Comparison of ENCODE assay signal across 9 cellular contexts in the genomic region with DNA sequence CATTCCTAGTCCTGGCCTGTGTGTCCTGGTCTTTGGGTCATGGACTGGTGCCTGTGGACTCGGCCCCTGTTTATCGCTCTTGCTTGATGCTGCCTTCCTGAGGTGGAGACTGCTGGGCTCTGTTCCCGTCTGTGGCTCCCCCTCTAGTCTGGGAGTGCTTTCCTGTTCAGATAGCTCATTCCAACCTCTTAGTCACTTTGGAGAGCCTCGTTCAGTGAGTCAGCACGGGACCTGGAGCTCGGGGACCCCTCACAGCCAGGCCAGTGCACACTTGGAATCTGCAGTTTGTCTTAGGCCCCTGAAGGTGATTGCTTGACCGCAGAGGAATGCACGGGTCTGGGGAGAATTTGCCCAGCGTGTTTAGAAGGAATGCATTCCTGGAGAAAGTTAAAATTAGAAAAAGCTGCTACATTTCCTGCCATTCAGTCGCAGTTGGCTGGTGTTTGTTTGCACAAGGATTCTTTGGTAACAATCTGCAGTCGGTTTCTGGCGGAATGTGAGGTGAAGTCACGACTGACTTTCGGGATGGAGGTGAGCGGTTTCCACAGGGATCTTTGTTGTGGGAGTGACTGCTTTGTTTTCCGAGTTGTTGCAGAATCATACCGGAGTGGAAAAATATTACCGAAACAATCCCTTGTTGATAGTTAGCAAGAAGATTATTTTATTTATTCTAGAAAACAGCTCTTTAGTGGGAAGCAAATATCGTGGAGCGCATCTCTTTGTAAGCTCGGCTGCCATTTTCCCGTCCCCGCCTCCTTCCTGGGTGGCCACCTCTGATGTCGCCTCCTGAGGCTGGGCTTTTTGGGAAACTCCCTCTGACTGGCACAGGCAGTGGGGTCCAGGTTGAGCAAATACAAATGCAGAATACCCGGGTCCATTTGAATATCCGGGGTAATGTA. TPM values are rescaled to one million over a fixed set of nuclear protein-coding genes. Genes with fewer than 3 reads are reported as not detected.
DNase-seq lines count a peak whose midpoint lies in the region; ATAC-seq lines count a peak whose summit lies in the region.
"Had no signal": no experiment of that assay in that cellular context is flagged by ENCODE, and none has a peak within 500 bp of the region (broad histone marks: within the 10 kb centered on the region; RNA-seq: fewer than 3 reads in every experiment).

No MANE protein-coding gene starts in this region.

- intact Hi-C loops in Right ventricle myocardium inferior (cut with DNase I): loop anchor here (2.0 kb wide), 1 partner anchor 29 kb away; a partner anchor contains a TSS

- H3K9me3 ChIP-seq in SJSA1 (replicated peaks): no peaks in the 10 kb centered on the region

- H3K27me3 ChIP-seq in SJSA1 (replicated peaks) (no peaks in the 10 kb centered on the region), rectal smooth muscle tissue (ENCODE audit: control insufficient read depth, insufficient read depth, low read length) (no peaks in the 10 kb centered on the region)

- no peak overlapping the region for H3K4me3 ChIP-seq in SJSA1
- peak overlapping the region; percentile 30 for H3K4me3 ChIP-seq in rectal smooth muscle tissue (ENCODE audit: low read length)

- peaks cover 85% of the 10 kb centered on the region for H3K4me1 ChIP-seq in SJSA1 (replicated peaks)
- peaks cover 13% of the 10 kb centered on the region for H3K4me1 ChIP-seq in rectal smooth muscle tissue (ENCODE audit: control insufficient read depth, insufficient read depth, low read length)

- no peak overlapping the region for H3K9ac ChIP-seq in rectal smooth muscle tissue (ENCODE audit: low read length)

- DNase-seq in GM03348 (ENCODE audit: low spot score) (peak; percentile 95), SJSA1 (ENCODE audit: low read depth in 1 of 2, low spot score in 2 of 2) (peak; percentile 99 to 100), Right ventricle myocardium inferior (ENCODE audit: missing footprints) (no peak), HUDEP-2 (lab: John Stamatoyannopoulos, UW; ENCODE audit: unreplicated experiment in 76 of 76) (no peak)
- no peak for DNase-seq in activated CD4-positive, alpha-beta T cell treated with anti-CD3 and anti-CD28 coated beads, Interleukin-2, amount 50 U/mL, for 48 hours

- H3K27ac ChIP-seq in SJSA1 (peak overlapping the region; percentile 94), rectal smooth muscle tissue (ENCODE audit: low read depth, low read length) (peak overlapping the region; percentile 38)
- H3K27ac ChIP-seq: HL-60 had no signal

- ATAC-seq in Right ventricle myocardium inferior (peak; percentile 82), GM18502 (IDR thresholded peaks at IDR 0.05; ENCODE audit: poor library complexity, unreplicated experiment) (no peak), HG02588 (IDR thresholded peaks at IDR 0.05; ENCODE audit: unreplicated experiment) (no peak)

- H3K36me3 ChIP-seq in SJSA1 (peaks cover 61% of the 10 kb centered on the region), rectal smooth muscle tissue (ENCODE audit: control insufficient read depth, insufficient read depth, low read length) (peaks cover 3% of the 10 kb centered on the region)

RNA-seq across cellular contexts. Expression of a gene that starts 29.6 kb away (rescaled TPM):
- total RNA-seq in SJSA1 (2014; rRNA removed; shearing (Covaris generic)): 78.6 and 117 TPM in 2 replicates
- 9.3 TPM for total RNA-seq in Right ventricle myocardium inferior

Comparison
In these comparisons a context has a peak if more than half of its experiments do, and no peak if none do; other contexts are left out.
1. DNase-seq: peak in GM03348 (single experiment) and SJSA1 (2 of 2); none in Right ventricle myocardium inferior (single experiment), activated CD4-positive, alpha-beta T cell treated with anti-CD3 and anti-CD28 coated beads, Interleukin-2, amount 50 U/mL, for 48 hours (0 of 2) and HUDEP-2 (0 of 76).